In the genomic region with DNA sequence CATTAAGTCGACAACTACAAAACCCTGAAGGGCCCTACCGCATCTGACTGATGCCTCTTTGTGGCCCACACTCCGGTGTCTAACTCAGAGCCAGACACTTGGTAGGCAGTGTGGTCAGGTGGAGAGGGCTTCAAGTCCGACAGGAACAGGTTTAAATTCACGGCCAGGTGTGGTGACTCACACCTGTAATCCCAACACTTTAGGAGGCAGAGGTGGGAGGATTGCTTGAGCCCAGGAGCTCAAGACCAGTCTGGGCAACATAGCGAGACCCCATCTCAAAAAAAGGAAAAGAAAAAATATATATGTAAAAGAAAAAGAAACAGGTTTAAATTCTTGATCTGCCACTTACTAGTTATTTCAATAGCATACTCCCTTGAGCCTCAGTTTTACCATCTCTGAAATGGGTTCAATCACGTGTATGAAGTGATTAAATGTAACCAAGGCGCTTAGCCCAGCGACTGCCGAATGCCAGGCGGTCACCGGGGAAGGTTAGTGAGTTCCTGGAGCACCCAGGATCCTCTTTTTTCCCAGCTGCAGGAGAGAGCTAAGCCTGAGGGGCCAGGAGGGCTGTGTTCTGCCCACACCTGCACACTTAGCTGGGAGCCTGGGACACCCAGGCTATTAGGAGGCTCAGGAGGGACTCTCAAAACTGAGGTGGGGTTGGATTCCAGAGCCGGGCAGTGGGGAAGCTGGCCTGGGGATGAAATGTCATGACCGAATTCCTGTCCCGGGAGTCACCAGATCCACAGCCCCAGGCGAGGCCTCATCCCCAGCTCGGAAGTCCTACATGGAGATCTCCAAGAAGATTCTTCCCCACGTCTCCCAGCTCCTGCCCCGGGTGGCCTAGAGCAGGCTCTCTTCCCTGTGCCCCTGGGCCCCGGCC, we compare ENCODE assay signal across 8 cellular contexts. TPM values are rescaled to one million over a fixed set of nuclear protein-coding genes. Genes with fewer than 3 reads are reported as not detected.
A peak's percentile ranks its signal among the peaks of the same experiment; 100 is the strongest.
DNase-seq lines count a peak whose midpoint lies in the region; ATAC-seq, FAIRE-seq and TF ChIP-seq lines count a peak whose summit lies in the region.

No MANE protein-coding gene starts in this region.

- peak overlapping the region; percentile 100 for H3K27ac ChIP-seq in psoas muscle

- ATAC-seq in left cardiac atrium (peak; percentile 10 to 23), psoas muscle (peak; percentile 56 to 75 (median 68))

- 36 to 45% (median 36%) methylated on average over 19 to 20 of the region's 20 CpGs for WGBS in psoas muscle, 3 donors

- H3K27me3 ChIP-seq in adipocyte (replicated peaks; ENCODE audit: control insufficient read depth, insufficient read depth, low read length) (peaks cover 3% of the 10 kb centered on the region), psoas muscle (ENCODE audit: insufficient read depth in 3 of 3, low read length in 2 of 3) (no peaks in the 10 kb centered on the region)

- H3K9ac ChIP-seq in adipocyte (ENCODE audit: low read length): peak overlapping the region; percentile 93

- no peak for TF ChIP-seq CTCF in psoas muscle (IDR thresholded peaks at IDR 0.05)

- FAIRE-seq in HTR-8/SVneo (lab: Jason Lieb, UNC): no peak

- H3K9me3 ChIP-seq in adipocyte (ENCODE audit: control insufficient read depth, low read length) (no peaks in the 10 kb centered on the region), psoas muscle (no peaks in the 10 kb centered on the region)

- intact Hi-C loops in left cardiac atrium (cut with DNase I) (loop anchor here (2.0 to 10.0 kb wide), 4 partner anchors 31 to 159 kb away; no protein-coding TSS in a partner anchor), psoas muscle (cut with DNase I) (loop anchor here (1.0 to 10.0 kb wide), 3 partner anchors 32 to 129 kb away; partner anchors contain the start of gene CDHR2 (in 1 of the 2))

- H3K36me3 ChIP-seq in adipocyte (ENCODE audit: control insufficient read depth, insufficient read depth, low read length, severe bottlenecking) (no peaks in the 10 kb centered on the region), psoas muscle (ENCODE audit: insufficient read depth in 1 of 2, low read depth in 1 of 2) (peaks cover 0 to 12% of the 10 kb centered on the region in 2 donors)

- H3K4me3 ChIP-seq in adipocyte (ENCODE audit: low read length) (peak overlapping the region; percentile 88), psoas muscle (peak overlapping the region; percentile 96)

- peaks cover 54% of the 10 kb centered on the region for H3K4me1 ChIP-seq in adipocyte (ENCODE audit: control insufficient read depth, insufficient read depth, low read length)
- H3K4me1 ChIP-seq in psoas muscle: peaks cover 47% of the 10 kb centered on the region

- peak; percentile 90 for DNase-seq in ELF-1 (ENCODE audit: low read depth, low spot score)
- DNase-seq in HTR-8/SVneo (ENCODE audit: insufficient read length, low spot score): peak; percentile 77
- peak; percentile 81 for DNase-seq in adipocyte (ENCODE audit: low read depth)
- peak; percentile 45 for DNase-seq in left cardiac atrium
- peak; percentile 64 to 78 for DNase-seq in psoas muscle
- no peak for DNase-seq in cerebellar nuclear complex (lab: John Stamatoyannopoulos, UW)
- no peak for DNase-seq in GM19240 (ENCODE audit: insufficient read length, low spot score)
- no peak for DNase-seq in superior temporal gyrus (ENCODE audit: extremely low spot score)

RNA-seq across cellular contexts. Expression of gene CLTB, which starts 0.9 kb away (rescaled TPM):
- total RNA-seq in left cardiac atrium (100 to 1,000 TPM; 173 to 199 TPM), psoas muscle (100 to 1,000 TPM; 162 to 223 (median 217) TPM)
- polyA plus RNA-seq in psoas muscle: 100 to 1,000 TPM; 246 to 413 (median 340) TPM

RNA-seq across cellular contexts. Expression of gene HIGD2A, which starts 26.9 kb away (rescaled TPM):
- total RNA-seq in left cardiac atrium: 100 to 1,000 TPM; 159 to 166 TPM
- 100 to 1,000 TPM; 181 to 215 (median 212) TPM for total RNA-seq in psoas muscle
- polyA plus RNA-seq in psoas muscle: 100 to 1,000 TPM; 223 to 429 (median 332) TPM

RNA-seq across cellular contexts. Expression of gene NOP16, which starts 27.1 kb away (rescaled TPM):
- 10 to 100 TPM; 15.6 to 30.2 TPM for total RNA-seq in left cardiac atrium
- total RNA-seq in psoas muscle: 10 to 100 TPM; 35.6 to 76.2 (median 59.9) TPM
- 100 to 1,000 TPM in 1 of 3 donors, 10 to 100 TPM in 2; 87.5 to 206 (median 90.4) TPM for polyA plus RNA-seq in psoas muscle

RNA-seq across cellular contexts. Expression of gene FAF2, which starts 32.7 kb away (rescaled TPM):
- 10 to 100 TPM; 15.3 to 23.3 TPM for total RNA-seq in left cardiac atrium
- total RNA-seq in psoas muscle: 10 to 100 TPM; 11.0 to 22.8 (median 14.4) TPM
- polyA plus RNA-seq in psoas muscle: 10 to 100 TPM in 2 of 3 donors, 1 to 10 TPM in 1; 8.4 to 20.4 (median 14.7) TPM

RNA-seq across cellular contexts. Expression of gene ARL10, which starts 50.2 kb away (rescaled TPM):
- total RNA-seq in left cardiac atrium: 1 to 10 TPM; 8.0 to 8.2 TPM
- total RNA-seq in psoas muscle: 1 to 10 TPM; 3.1 to 6.6 (median 5.0) TPM
- polyA plus RNA-seq in psoas muscle: 1 to 10 TPM; 1.6 to 5.3 (median 3.9) TPM

Comparison
In these comparisons a context has a peak if more than half of its experiments do, and no peak if none do; other contexts are left out.
1. DNase-seq: peak in ELF-1 (single experiment), HTR-8/SVneo (single experiment), adipocyte (single experiment), left cardiac atrium (single experiment) and psoas muscle (2 of 2); none in cerebellar nuclear complex (0 of 2), GM19240 (single experiment) and superior temporal gyrus (single experiment).